In genomic region chr13:102596147-102597028, GRCh38 we compare ENCODE assay signal across 8 cellular contexts. TPM values are rescaled to one million over a fixed set of nuclear protein-coding genes. Genes with fewer than 3 reads are reported as not detected.
DNase-seq lines count a peak whose midpoint lies in the region; ATAC-seq and TF ChIP-seq lines count a peak whose summit lies in the region.

Gene TPP2 (plus strand): TSS chr13:102596986. CDS start chr13:102597039, 53 bp downstream.

- TF ChIP-seq CTCF in PC-3 (conservative IDR thresholded peaks at IDR 0.05; ENCODE audit: low read depth, low read length) = no peak
- no peak for TF ChIP-seq CTCF in mucosa of descending colon (IDR thresholded peaks at IDR 0.05)

- no peaks in the 10 kb centered on the region for H3F3A ChIP-seq in PC-3 (ENCODE audit: low read length, unreplicated experiment)

- peak; percentile 85 for DNase-seq in DMS114 treated with DMSO at 0.1 percent for 48 hours (lab: John Stamatoyannopoulos, UW; ENCODE audit: unreplicated experiment)
- DNase-seq in PC-3 = peak; percentile 95
- peak; percentile 98 for DNase-seq in activated T-cell treated with anti-CD3 and anti-CD28 coated beads for 48 hours (ENCODE audit: low read depth)
- peak; percentile 92 for DNase-seq in epithelial cell of prostate (ENCODE audit: low read depth, low spot score)
- peak; percentile 99 to 100 (median 99) for DNase-seq in mucosa of descending colon
- peak; percentile 99 for DNase-seq in stimulated activated CD8-positive, alpha-beta memory T cell treated with anti-CD3 and anti-CD28 coated beads, Interleukin-4, amount 100 ng/mL, for 24 hours (ENCODE audit: low read depth)

- peaks cover 28% of the 10 kb centered on the region for H4K20me1 ChIP-seq in PC-3 (ENCODE audit: low read length)

- TF ChIP-seq EP300 in Ishikawa (IDR thresholded peaks at IDR 0.05; ENCODE audit: borderline replicate concordance) = no peak

- peaks cover 57% of the 10 kb centered on the region for H3K79me2 ChIP-seq in PC-3 (ENCODE audit: low read length)

- peak within 1 kb of the TSS; percentile 82 for H3K27ac ChIP-seq in PC-3 (ENCODE audit: low read length)
- peak within 1 kb of the TSS; percentile 95 for H3K27ac ChIP-seq in epithelial cell of prostate

- H3K9me2 ChIP-seq in PC-3 (replicated peaks; ENCODE audit: low read length) = no peaks in the 10 kb centered on the region

- intact Hi-C loops in PC-3 (cut with micrococcal nuclease) = loop anchor here (1.0 to 5.0 kb wide), 4 partner anchors 56 to 250 kb away; partner anchors contain the start of gene ERCC5
- intact Hi-C loops in mucosa of descending colon (cut with DNase I, micrococcal nuclease) = loop anchor here in 1 of 2 donors (5.0 kb wide), 1 partner anchor 251 kb away; the partner anchor contains the start of gene ERCC5

- H3K4me2 ChIP-seq in PC-3 (ENCODE audit: low read length) = peak within 1 kb of the TSS; percentile 95

- peak; percentile 69 for ATAC-seq in GM21576 (IDR thresholded peaks at IDR 0.05; ENCODE audit: unreplicated experiment)
- peak; percentile 84 for ATAC-seq in PC-3
- peak; percentile 96 for ATAC-seq in mucosa of descending colon

- POLR2A ChIA-PET in PC-3 (lab: Charles Lee; ENCODE audit: unreplicated experiment) = interaction anchor here (0.5 to 1.0 kb wide), 5 partner anchors 65 to 290 kb away, joined by 3 to 6 read pairs (median 4); partner anchors contain the start of gene ERCC5

- H2AFZ ChIP-seq in PC-3 (ENCODE audit: low read length) = peak within 1 kb of the TSS; percentile 96

- H3K27me3 ChIP-seq in PC-3 (ENCODE audit: low read length) = no peaks in the 10 kb centered on the region

- H3K4me3 ChIP-seq in PC-3 (ENCODE audit: low read length) (peak within 1 kb of the TSS; percentile 94), mucosa of descending colon (peak within 1 kb of the TSS; percentile 98)

- H3K4me1 ChIP-seq in PC-3 (ENCODE audit: insufficient read depth, low read length) = peaks cover 19% of the 10 kb centered on the region; the same call in 1 of the 2 replicates
- peaks cover 29% of the 10 kb centered on the region for H3K4me1 ChIP-seq in mucosa of descending colon (ENCODE audit: low read depth)

- CTCF ChIA-PET in PC-3 (lab: Charles Lee) = interaction anchor here (0.7 to 1.2 kb wide), 2 partner anchors 128 to 173 kb away, joined by 3 to 4 read pairs; no protein-coding TSS in a partner anchor

- H3K9ac ChIP-seq in PC-3 (ENCODE audit: low read length) = peak within 1 kb of the TSS; percentile 96

- H3K9me3 ChIP-seq in PC-3 (ENCODE audit: low read length) = no peaks in the 10 kb centered on the region
- no peaks in the 10 kb centered on the region for H3K9me3 ChIP-seq in mucosa of descending colon

- TSS peak; percentile 70 for BruUV-seq in PC-3 (replicated peaks; lab: Mats Ljungman, UMichigan)

- no peak for TF ChIP-seq RAD21 in Ishikawa (IDR thresholded peaks at IDR 0.05; ENCODE audit: low read depth)

- H3K36me3 ChIP-seq in PC-3 (ENCODE audit: low read depth, low read length) (no peaks in the 10 kb centered on the region), mucosa of descending colon (ENCODE audit: low read depth) (no peaks in the 10 kb centered on the region)

TF ChIP-seq in Ishikawa, 13 proteins besides CTCF, POLR2A, EP300 and RAD21:
- peak; percentile 73 for TF ChIP-seq YY1 (IDR thresholded peaks at IDR 0.05; ENCODE audit: low read depth)
- peak; percentile 63; the same call in 1 of the 2 replicates for TF ChIP-seq NFIC (IDR thresholded peaks at IDR 0.05)
- TF ChIP-seq FOXM1 (IDR thresholded peaks at IDR 0.05; ENCODE audit: borderline replicate concordance, low read depth) = no peak
- TF ChIP-seq CEBPB (IDR thresholded peaks at IDR 0.05) = no peak
- peak; percentile 27; the same call in 1 of the 2 replicates for TF ChIP-seq TCF12 (IDR thresholded peaks at IDR 0.05; ENCODE audit: low read depth)
- TF ChIP-seq EGR1 (IDR thresholded peaks at IDR 0.05) = peak; percentile 65
- TF ChIP-seq TAF1 (IDR thresholded peaks at IDR 0.05; ENCODE audit: low read depth) = peak; percentile 83
- TF ChIP-seq USF1 (IDR thresholded peaks at IDR 0.05) = peak; percentile 83
- peak; percentile 91 for TF ChIP-seq MAX (IDR thresholded peaks at IDR 0.05)
- TF ChIP-seq REST (IDR thresholded peaks at IDR 0.05; ENCODE audit: low read depth) = no peak
- TF ChIP-seq TEAD4 (IDR thresholded peaks at IDR 0.05) = no peak
- no peak for TF ChIP-seq ZBTB7A (IDR thresholded peaks at IDR 0.05; ENCODE audit: low read depth)
- peak; percentile 85 for TF ChIP-seq CREB1 (IDR thresholded peaks at IDR 0.05; ENCODE audit: low read depth)

RNA-seq across cellular contexts. Expression of gene TPP2, which starts in this region (rescaled TPM):
- total RNA-seq in PC-3 (2014; rRNA removed) = 16.1 and 30.4 TPM in 2 replicates
- 10 to 100 TPM; 37.6 to 44.0 (median 38.2) TPM for total RNA-seq in mucosa of descending colon

Comparison
In these comparisons a context has a peak if more than half of its experiments do, and no peak if none do; other contexts are left out.
1. Peak in every context shown above with its lines: DNase-seq, ATAC-seq, H3K4me3 ChIP-seq and H3K27ac ChIP-seq.